ENCODE assay signal across 1 cellular context in the genomic region with DNA sequence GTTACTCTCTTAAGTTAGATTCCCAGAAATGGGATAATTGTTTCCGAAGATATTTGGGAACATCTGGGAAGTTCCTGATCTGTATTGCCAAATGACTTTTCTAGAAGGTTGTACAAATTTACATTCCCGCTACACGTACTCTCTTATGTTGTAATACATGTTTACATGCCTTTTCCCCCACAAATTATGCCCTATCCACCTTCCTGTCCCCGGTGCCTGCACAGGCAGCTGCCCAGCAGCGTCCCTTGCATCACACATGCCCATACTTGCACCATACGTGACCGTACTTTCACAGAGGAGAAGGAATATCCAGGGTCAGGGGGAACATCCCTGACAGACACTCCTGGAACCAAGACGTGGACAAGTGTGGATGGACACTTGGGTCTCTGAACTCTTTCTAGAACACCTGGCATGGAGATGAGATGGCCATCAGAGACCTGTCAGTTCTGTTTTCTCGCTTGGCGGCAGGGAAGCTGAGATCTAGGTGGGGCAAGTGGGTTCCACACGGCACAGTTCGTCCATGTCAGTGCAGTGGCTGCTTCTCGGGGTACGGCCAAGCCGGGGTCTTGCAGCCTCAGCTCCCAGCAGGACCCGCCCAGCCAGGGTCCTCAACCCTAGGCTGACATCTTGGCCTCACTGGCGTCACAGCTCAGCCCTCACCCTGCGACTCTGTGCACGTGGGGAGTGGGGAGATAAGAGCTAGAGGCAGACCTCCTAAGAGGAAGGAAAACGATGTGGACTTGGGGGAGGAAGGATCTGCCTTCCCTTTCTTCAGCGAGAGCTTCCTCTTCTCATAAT.
TF ChIP-seq lines count a peak whose summit lies in the region.

No MANE protein-coding gene starts in this region.

TF ChIP-seq in GM23338, 12 proteins besides CTCF, POLR2A, EP300 and RAD21 (continued from another document):
- TF ChIP-seq, protein P1, sequence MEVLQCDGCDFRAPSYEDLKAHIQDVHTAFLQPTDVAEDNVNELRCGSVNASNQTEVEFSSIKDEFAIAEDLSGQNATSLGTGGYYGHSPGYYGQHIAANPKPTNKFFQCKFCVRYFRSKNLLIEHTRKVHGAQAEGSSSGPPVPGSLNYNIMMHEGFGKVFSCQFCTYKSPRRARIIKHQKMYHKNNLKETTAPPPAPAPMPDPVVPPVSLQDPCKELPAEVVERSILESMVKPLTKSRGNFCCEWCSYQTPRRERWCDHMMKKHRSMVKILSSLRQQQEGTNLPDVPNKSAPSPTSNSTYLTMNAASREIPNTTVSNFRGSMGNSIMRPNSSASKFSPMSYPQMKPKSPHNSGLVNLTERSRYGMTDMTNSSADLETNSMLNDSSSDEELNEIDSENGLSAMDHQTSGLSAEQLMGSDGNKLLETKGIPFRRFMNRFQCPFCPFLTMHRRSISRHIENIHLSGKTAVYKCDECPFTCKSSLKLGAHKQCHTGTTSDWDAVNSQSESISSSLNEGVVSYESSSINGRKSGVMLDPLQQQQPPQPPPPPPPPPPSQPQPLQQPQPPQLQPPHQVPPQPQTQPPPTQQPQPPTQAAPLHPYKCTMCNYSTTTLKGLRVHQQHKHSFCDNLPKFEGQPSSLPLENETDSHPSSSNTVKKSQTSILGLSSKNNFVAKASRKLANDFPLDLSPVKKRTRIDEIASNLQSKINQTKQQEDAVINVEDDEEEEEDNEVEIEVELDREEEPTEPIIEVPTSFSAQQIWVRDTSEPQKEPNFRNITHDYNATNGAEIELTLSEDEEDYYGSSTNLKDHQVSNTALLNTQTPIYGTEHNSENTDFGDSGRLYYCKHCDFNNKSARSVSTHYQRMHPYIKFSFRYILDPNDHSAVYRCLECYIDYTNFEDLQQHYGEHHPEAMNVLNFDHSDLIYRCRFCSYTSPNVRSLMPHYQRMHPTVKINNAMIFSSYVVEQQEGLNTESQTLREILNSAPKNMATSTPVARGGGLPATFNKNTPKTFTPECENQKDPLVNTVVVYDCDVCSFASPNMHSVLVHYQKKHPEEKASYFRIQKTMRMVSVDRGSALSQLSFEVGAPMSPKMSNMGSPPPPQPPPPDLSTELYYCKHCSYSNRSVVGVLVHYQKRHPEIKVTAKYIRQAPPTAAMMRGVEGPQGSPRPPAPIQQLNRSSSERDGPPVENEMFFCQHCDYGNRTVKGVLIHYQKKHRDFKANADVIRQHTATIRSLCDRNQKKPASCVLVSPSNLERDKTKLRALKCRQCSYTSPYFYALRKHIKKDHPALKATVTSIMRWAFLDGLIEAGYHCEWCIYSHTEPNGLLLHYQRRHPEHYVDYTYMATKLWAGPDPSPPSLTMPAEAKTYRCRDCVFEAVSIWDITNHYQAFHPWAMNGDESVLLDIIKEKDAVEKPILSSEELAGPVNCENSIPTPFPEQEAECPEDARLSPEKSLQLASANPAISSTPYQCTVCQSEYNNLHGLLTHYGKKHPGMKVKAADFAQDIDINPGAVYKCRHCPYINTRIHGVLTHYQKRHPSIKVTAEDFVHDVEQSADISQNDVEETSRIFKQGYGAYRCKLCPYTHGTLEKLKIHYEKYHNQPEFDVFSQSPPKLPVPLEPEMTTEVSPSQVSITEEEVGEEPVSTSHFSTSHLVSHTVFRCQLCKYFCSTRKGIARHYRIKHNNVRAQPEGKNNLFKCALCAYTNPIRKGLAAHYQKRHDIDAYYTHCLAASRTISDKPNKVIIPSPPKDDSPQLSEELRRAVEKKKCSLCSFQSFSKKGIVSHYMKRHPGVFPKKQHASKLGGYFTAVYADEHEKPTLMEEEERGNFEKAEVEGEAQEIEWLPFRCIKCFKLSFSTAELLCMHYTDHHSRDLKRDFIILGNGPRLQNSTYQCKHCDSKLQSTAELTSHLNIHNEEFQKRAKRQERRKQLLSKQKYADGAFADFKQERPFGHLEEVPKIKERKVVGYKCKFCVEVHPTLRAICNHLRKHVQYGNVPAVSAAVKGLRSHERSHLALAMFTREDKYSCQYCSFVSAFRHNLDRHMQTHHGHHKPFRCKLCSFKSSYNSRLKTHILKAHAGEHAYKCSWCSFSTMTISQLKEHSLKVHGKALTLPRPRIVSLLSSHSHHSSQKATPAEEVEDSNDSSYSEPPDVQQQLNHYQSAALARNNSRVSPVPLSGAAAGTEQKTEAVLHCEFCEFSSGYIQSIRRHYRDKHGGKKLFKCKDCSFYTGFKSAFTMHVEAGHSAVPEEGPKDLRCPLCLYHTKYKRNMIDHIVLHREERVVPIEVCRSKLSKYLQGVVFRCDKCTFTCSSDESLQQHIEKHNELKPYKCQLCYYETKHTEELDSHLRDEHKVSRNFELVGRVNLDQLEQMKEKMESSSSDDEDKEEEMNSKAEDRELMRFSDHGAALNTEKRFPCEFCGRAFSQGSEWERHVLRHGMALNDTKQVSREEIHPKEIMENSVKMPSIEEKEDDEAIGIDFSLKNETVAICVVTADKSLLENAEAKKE (CRISPR knock-in tag; IDR thresholded peaks at IDR 0.05) = no peak
